ENCODE assay signal across 18 cellular contexts in the genomic region with DNA sequence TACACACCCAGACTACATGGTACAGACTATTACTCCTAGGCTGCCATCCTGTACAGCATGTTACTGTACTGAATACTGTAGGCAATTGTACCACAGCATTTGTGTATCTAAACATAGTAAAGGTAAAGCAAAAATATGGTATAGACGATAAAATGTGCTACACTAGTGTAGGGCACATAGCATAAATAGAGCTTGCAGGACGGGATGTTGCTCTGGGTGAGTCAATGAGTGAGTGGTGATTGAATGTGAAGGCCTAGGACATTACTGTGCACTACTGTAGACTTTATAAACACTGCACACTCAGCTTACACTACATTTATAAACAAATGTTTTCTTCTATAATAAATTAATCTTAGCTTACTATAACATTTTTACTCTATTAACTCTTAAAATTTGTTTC. TPM values are rescaled to one million over a fixed set of nuclear protein-coding genes. Genes with fewer than 3 reads are reported as not detected.
"Had no signal": no experiment of that assay in that cellular context is flagged by ENCODE, and none has a peak within 500 bp of the region (broad histone marks: within the 10 kb centered on the region; RNA-seq: fewer than 3 reads in every experiment).

No MANE protein-coding gene starts in this region.

- ATAC-seq: activated CD4-positive, CD25-positive, alpha-beta regulatory T cell treated with anti-CD3 and anti-CD28 coated beads, Interleukin-2, amount 50 U/mL, for 24 hours; left ventricle myocardium superior had no signal

- H3K36me3 ChIP-seq: right atrium auricular region, transverse colon, vagina had no signal

- H3K27me3 ChIP-seq: right atrium auricular region, transverse colon, vagina had no signal

- H3K4me1 ChIP-seq: right atrium auricular region, transverse colon, vagina had no signal

- H3K4me3 ChIP-seq: right atrium auricular region, transverse colon, vagina had no signal

- DNase-seq: activated naive CD8-positive, alpha-beta T cell treated with anti-CD3 and anti-CD28 coated beads for 36 hours; effector memory CD4-positive, alpha-beta T cell; hippocampal formation; kidney glomerular epithelial cell; left ventricle myocardium superior; mesendoderm; small intestine; stimulated activated CD4-positive, alpha-beta T cell treated with anti-CD3 and anti-CD28 coated beads, Interleukin-4, amount 100 ng/mL, for 4 hours; stimulated activated CD8-positive, alpha-beta memory T cell treated with anti-CD3 and anti-CD28 coated beads, Interleukin-4, amount 100 ng/mL, for 48 hours; stimulated activated naive CD4-positive, alpha-beta T cell treated with Interleukin-2 at 50 U/mL for 16 hours; substantia nigra; transverse colon had no signal

- H3K27ac ChIP-seq: epithelial cell of prostate, right atrium auricular region, transverse colon, vagina had no signal

- H3K9me3 ChIP-seq: right atrium auricular region, transverse colon, vagina had no signal

RNA-seq across cellular contexts. Expression of a gene that starts 25.6 kb away (rescaled TPM):
- total RNA-seq: activated CD8-positive, alpha-beta memory T cell treated with anti-CD3 and anti-CD28 coated beads for 36 hours; left ventricle myocardium superior; progenitor cell of endocrine pancreas had no signal
